12 cellular contexts compared by ENCODE assay signal in genomic region chr7:30531286-30531685, GRCh38.
"Had no signal": no experiment of that assay in that cellular context is flagged by ENCODE, and none has a peak within 500 bp of the region (broad histone marks: within the 10 kb centered on the region; RNA-seq: fewer than 3 reads in every experiment).

No MANE protein-coding gene starts in this region.

- H3K9me3 Mint-ChIP-seq: activated CD4-positive, alpha-beta memory T cell treated with anti-CD3 and anti-CD28 coated beads for 36 hours; activated naive CD8-positive, alpha-beta T cell treated with anti-CD3 and anti-CD28 coated beads, Interleukin-2, amount 10 ng/mL, durations not matched to agents 7 days and 5 days; neural progenitor cell; stimulated activated naive CD8-positive, alpha-beta T cell treated with anti-CD3 and anti-CD28 coated beads, Interleukin-15, Interleukin-2, amounts not matched to agents 100 ng/mL and 50 ng/mL, for 24 hours had no signal

- H3K27ac Mint-ChIP-seq: activated CD4-positive, alpha-beta memory T cell treated with anti-CD3 and anti-CD28 coated beads for 36 hours; activated naive CD8-positive, alpha-beta T cell treated with anti-CD3 and anti-CD28 coated beads, Interleukin-2, amount 10 ng/mL, durations not matched to agents 7 days and 5 days; neural progenitor cell; stimulated activated naive CD8-positive, alpha-beta T cell treated with anti-CD3 and anti-CD28 coated beads, Interleukin-15, Interleukin-2, amounts not matched to agents 100 ng/mL and 50 ng/mL, for 24 hours had no signal

- ATAC-seq: gastroesophageal sphincter, pancreas, upper lobe of right lung had no signal

- DNase-seq: activated CD4-positive, alpha-beta memory T cell treated with anti-CD3 and anti-CD28 coated beads for 36 hours; activated CD8-positive, alpha-beta memory T cell treated with anti-CD3 and anti-CD28 coated beads, Interleukin-2, amount 50 U/mL, for 4 hours; activated effector memory CD4-positive, alpha-beta T cell treated with anti-CD3 and anti-CD28 coated beads, Interleukin-2, amount 50 U/mL, for 16 hours; activated naive CD8-positive, alpha-beta T cell treated with anti-CD3 and anti-CD28 coated beads, Interleukin-2, amount 10 ng/mL, durations not matched to agents 7 days and 5 days; kidney glomerular epithelial cell; pancreas; stimulated activated CD4-positive, alpha-beta T cell treated with anti-CD3 and anti-CD28 coated beads, Interleukin-2, amount 100 ng/mL, for 48 hours; T-helper 2 cell; upper lobe of right lung had no signal

- H3K27me3 Mint-ChIP-seq: activated CD4-positive, alpha-beta memory T cell treated with anti-CD3 and anti-CD28 coated beads for 36 hours; activated naive CD8-positive, alpha-beta T cell treated with anti-CD3 and anti-CD28 coated beads, Interleukin-2, amount 10 ng/mL, durations not matched to agents 7 days and 5 days; stimulated activated naive CD8-positive, alpha-beta T cell treated with anti-CD3 and anti-CD28 coated beads, Interleukin-15, Interleukin-2, amounts not matched to agents 100 ng/mL and 50 ng/mL, for 24 hours had no signal

- H3K4me3 Mint-ChIP-seq: activated CD4-positive, alpha-beta memory T cell treated with anti-CD3 and anti-CD28 coated beads for 36 hours; activated naive CD8-positive, alpha-beta T cell treated with anti-CD3 and anti-CD28 coated beads, Interleukin-2, amount 10 ng/mL, durations not matched to agents 7 days and 5 days; neural progenitor cell; stimulated activated naive CD8-positive, alpha-beta T cell treated with anti-CD3 and anti-CD28 coated beads, Interleukin-15, Interleukin-2, amounts not matched to agents 100 ng/mL and 50 ng/mL, for 24 hours had no signal

- H3K4me1 Mint-ChIP-seq: activated naive CD8-positive, alpha-beta T cell treated with anti-CD3 and anti-CD28 coated beads, Interleukin-2, amount 10 ng/mL, durations not matched to agents 7 days and 5 days; neural progenitor cell had no signal
